Comparison of ENCODE assay signal across 13 cellular contexts in the genomic region with DNA sequence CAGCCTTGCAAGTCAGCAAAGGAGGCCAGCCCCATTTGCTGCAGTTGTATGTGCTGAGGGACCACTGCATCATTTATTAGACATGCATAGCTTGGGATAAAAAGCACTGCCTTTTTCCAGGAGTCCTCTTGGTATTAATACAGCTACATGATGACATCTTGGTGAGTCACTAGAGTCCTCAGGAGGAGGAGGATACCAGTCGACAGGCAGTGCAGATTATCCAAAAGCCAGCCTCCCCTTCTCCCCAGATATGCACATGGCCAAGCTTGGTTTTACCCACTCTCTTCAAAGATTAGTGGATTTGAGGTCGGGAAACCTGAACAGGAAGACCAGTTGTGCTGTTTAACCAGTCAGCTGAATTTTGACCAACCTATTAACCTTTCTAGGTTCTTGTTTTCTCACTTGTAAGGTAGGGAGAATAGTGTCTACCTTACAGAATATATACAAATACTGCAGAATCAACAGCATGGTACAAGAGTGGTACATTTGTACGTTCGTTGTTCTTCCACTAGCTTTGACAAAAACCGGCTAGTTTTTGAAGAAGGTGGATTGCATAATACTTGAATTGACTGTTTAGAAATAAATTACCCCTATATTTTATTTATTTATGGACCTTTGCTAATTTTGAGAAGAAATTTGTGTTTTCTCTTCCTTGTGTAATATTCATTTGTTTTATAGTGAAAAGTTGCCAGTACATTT. TPM values are rescaled to one million over a fixed set of nuclear protein-coding genes. Genes with fewer than 3 reads are reported as not detected.
DNase-seq lines count a peak whose midpoint lies in the region; ATAC-seq and TF ChIP-seq lines count a peak whose summit lies in the region.
"Had no signal": no experiment of that assay in that cellular context is flagged by ENCODE, and none has a peak within 500 bp of the region (broad histone marks: within the 10 kb centered on the region; RNA-seq: fewer than 3 reads in every experiment).

No MANE protein-coding gene starts in this region.

- peaks cover 0 to 10% of the 10 kb centered on the region in 2 donors for H3K4me1 ChIP-seq in left lung

- DNase-seq in BJ (ENCODE audit: low read depth), result peak; percentile 19
- peak; percentile 73 for DNase-seq in HS-5 (ENCODE audit: low read depth)
- peak; percentile 42 for DNase-seq in astrocyte of the hippocampus (ENCODE audit: low read depth, low spot score)
- no peak for DNase-seq in left lung
- DNase-seq in DMS114 treated with DMSO at 0.1 percent for 48 hours (lab: John Stamatoyannopoulos, UW; ENCODE audit: unreplicated experiment), result no peak
- DNase-seq in activated naive CD4-positive, alpha-beta T cell treated with Interleukin-2 at 50 U/mL for 16 hours, result no peak
- DNase-seq: activated T-cell treated with anti-CD3 and anti-CD28 coated beads, Interleukin-2, amount 50 U/mL, for 72 hours; cerebellar nuclear complex; NCI-H2029 treated with DMSO at 0.1 percent for 48 hours had no signal

- intact Hi-C loops in left lung (cut with DNase I), result no loop called here

- H3K27ac ChIP-seq in left lung, result no peak overlapping the region
- H3K27ac ChIP-seq: parathyroid adenoma, suprapubic skin had no signal

- TF ChIP-seq CTCF in BJ (IDR thresholded peaks at IDR 0.05; ENCODE audit: insufficient read depth, low read depth, low read length) (no peak), left lung (IDR thresholded peaks at IDR 0.05) (no peak)

- CTCF ChIA-PET in BJ (lab: Yijun Ruan, JAX), result interaction anchor here (0.6 to 1.2 kb wide), 4 partner anchors 11 to 231 kb away, joined by 3 read pairs; no protein-coding TSS in a partner anchor

- POLR2A ChIA-PET in BJ (lab: Charles Lee), result interaction anchor here (0.6 kb wide), 1 partner anchor 230 kb away, joined by 4 read pairs; no protein-coding TSS in a partner anchor

- no peaks in the 10 kb centered on the region for H3K9me3 ChIP-seq in left lung
- H3K9me3 ChIP-seq: suprapubic skin had no signal

- ATAC-seq in left lung (peak; percentile 42), HG03196 (IDR thresholded peaks at IDR 0.05; ENCODE audit: unreplicated experiment) (no peak), GM19463 (IDR thresholded peaks at IDR 0.05; ENCODE audit: unreplicated experiment) (no peak)
- ATAC-seq: activated T-cell treated with anti-CD3 and anti-CD28 coated beads, Interleukin-2, amount 50 U/mL, for 72 hours had no signal

- H3K27me3 ChIP-seq in BJ (ENCODE audit: control insufficient read depth, insufficient read depth, low read length) (no peaks in the 10 kb centered on the region), left lung (no peaks in the 10 kb centered on the region)
- H3K27me3 ChIP-seq: suprapubic skin had no signal

- H3K4me3 ChIP-seq in BJ (ENCODE audit: low read depth, low read length) (no peak overlapping the region), left lung (no peak overlapping the region)
- H3K4me3 ChIP-seq: suprapubic skin had no signal

- H3K36me3 ChIP-seq in BJ (ENCODE audit: control insufficient read depth, insufficient read depth, low read length), result peaks cover 3% of the 10 kb centered on the region; the same call in 1 of the 2 replicates
- H3K36me3 ChIP-seq in left lung, result peaks cover 0 to 32% of the 10 kb centered on the region in 2 donors

RNA-seq across cellular contexts. Expression of gene VAPB, which starts 31.9 kb away (rescaled TPM):
- polyA plus RNA-seq in BJ (2011; rRNA removed), result 21.1 and 28.0 TPM in 2 replicates
- polyA minus RNA-seq in BJ (2011; rRNA and poly(A)+ RNA removed), result 19.1 and 20.4 TPM in 2 replicates
- 10 to 100 TPM; 49.7 to 52.9 TPM for total RNA-seq in left lung

Comparison
In these comparisons a context has a peak if more than half of its experiments do, and no peak if none do; other contexts are left out.
1. DNase-seq: peak in BJ (single experiment), HS-5 (single experiment) and astrocyte of the hippocampus (single experiment); none in left lung (0 of 2), DMS114 treated with DMSO at 0.1 percent for 48 hours (single experiment) and activated naive CD4-positive, alpha-beta T cell treated with Interleukin-2 at 50 U/mL for 16 hours (single experiment).